Comparison of ENCODE assay signal across 24 cellular contexts in genomic region chr10:127345231-127345965, GRCh38.
DNase-seq lines count a peak whose midpoint lies in the region; ATAC-seq and TF ChIP-seq lines count a peak whose summit lies in the region.
"Had no signal": no experiment of that assay in that cellular context is flagged by ENCODE, and none has a peak within 500 bp of the region (broad histone marks: within the 10 kb centered on the region; RNA-seq: fewer than 3 reads in every experiment).

No MANE protein-coding gene starts in this region.

- H3K36me3 Mint-ChIP-seq in WTC11: peaks cover 8% of the 10 kb centered on the region; the same call in 1 of the 2 replicates
- H3K36me3 Mint-ChIP-seq: activated naive CD4-positive, alpha-beta T cell treated with anti-CD3 and anti-CD28 coated beads, Interleukin-2, amount 50 U/mL, for 72 hours; natural killer cell treated with Interleukin-12 subunit alpha and Interleukin-12 subunit beta and Interleukin-15 and Interleukin-18, amount 100 ng/mL, for 72 hours had no signal

- WGBS in aorta, 2 donors: 94 to 95% methylated on average over 17 of the region's 17 CpGs

- no peak overlapping the region for H3K27ac ChIP-seq in aorta (ENCODE audit: low read depth in 1 of 2, low read length in 2 of 2)
- H3K27ac ChIP-seq: RWPE1, tibial nerve, WERI-Rb-1 had no signal

- no peaks in the 10 kb centered on the region for H3K27me3 ChIP-seq in aorta (ENCODE audit: control insufficient read depth in 1 of 2, insufficient read depth in 2 of 2, low read length in 1 of 2)
- H3K27me3 ChIP-seq: tibial nerve had no signal

- no peak overlapping the region for H3K4me3 ChIP-seq in aorta (ENCODE audit: low read length in 2 of 2)
- H3K4me3 ChIP-seq: K562, tibial nerve had no signal

- H3K27ac Mint-ChIP-seq in WTC11: no peak overlapping the region; the same call in 1 of the 2 replicates
- H3K27ac Mint-ChIP-seq: activated CD4-positive, alpha-beta T cell treated with anti-CD3 and anti-CD28 coated beads, Interleukin-2, amount 10 ng/mL, durations not matched to agents 7 days and 5 days; activated naive CD4-positive, alpha-beta T cell treated with anti-CD3 and anti-CD28 coated beads, Interleukin-2, amount 50 U/mL, for 72 hours; natural killer cell treated with Interleukin-12 subunit alpha and Interleukin-12 subunit beta and Interleukin-15 and Interleukin-18, amount 100 ng/mL, for 72 hours had no signal

- peaks cover 0 to 3% of the 10 kb centered on the region in 2 donors for H3K36me3 ChIP-seq in aorta (ENCODE audit: control insufficient read depth in 1 of 2, insufficient read depth in 2 of 2, low read length in 1 of 2)
- H3K36me3 ChIP-seq: WERI-Rb-1 had no signal

- CTCF ChIA-PET in WTC11 (lab: Charles Lee): interaction anchor here (1.0 kb wide), 1 partner anchor 9 kb away, joined by 4 read pairs; no protein-coding TSS in a partner anchor

- DNase-seq in NCI-H2029 (lab: John Stamatoyannopoulos, UW) (peak; percentile 21), NCI-H2029 treated with DMSO at 0.1 percent for 48 hours (lab: John Stamatoyannopoulos, UW) (no peak), NCI-H146 treated with DMSO at 0.1 percent for 48 hours (lab: John Stamatoyannopoulos, UW; ENCODE audit: unreplicated experiment) (peak; percentile 89), WTC11 (ENCODE audit: low spot score) (no peak), aorta (no peak), cardiac septum (ENCODE audit: low spot score) (no peak), GM19240 (ENCODE audit: insufficient read length, low spot score) (no peak), H4 (ENCODE audit: low spot score) (no peak)
- DNase-seq: 8988T; activated CD4-positive, alpha-beta T cell treated with anti-CD3 and anti-CD28 coated beads, Interleukin-2, amount 10 ng/mL, durations not matched to agents 7 days and 5 days; activated effector memory CD4-positive, alpha-beta T cell treated with Interleukin-2 at 50 U/mL for 16 hours; amygdala; C1 segment of cervical spinal cord; COR-L47; DND-41; NCI-H69; stimulated activated CD4-positive, alpha-beta T cell treated with anti-CD3 and anti-CD28 coated beads, Interleukin-15, amount 100 ng/mL, for 24 hours; stimulated activated CD4-positive, alpha-beta T cell treated with anti-CD3 and anti-CD28 coated beads, Interleukin-4, amount 100 ng/mL, for 4 hours; WERI-Rb-1 had no signal

- H3K4me3 Mint-ChIP-seq in WTC11: no peak overlapping the region
- H3K4me3 Mint-ChIP-seq: activated CD4-positive, alpha-beta T cell treated with anti-CD3 and anti-CD28 coated beads, Interleukin-2, amount 10 ng/mL, durations not matched to agents 7 days and 5 days; natural killer cell treated with Interleukin-12 subunit alpha and Interleukin-12 subunit beta and Interleukin-15 and Interleukin-18, amount 100 ng/mL, for 72 hours had no signal

- H3K4me1 Mint-ChIP-seq in WTC11: peaks cover 34% of the 10 kb centered on the region
- H3K4me1 Mint-ChIP-seq: activated CD4-positive, alpha-beta T cell treated with anti-CD3 and anti-CD28 coated beads, Interleukin-2, amount 10 ng/mL, durations not matched to agents 7 days and 5 days had no signal

- H3K27me3 Mint-ChIP-seq in WTC11 (ENCODE audit: low read depth): no peaks in the 10 kb centered on the region

- H3K4me1 ChIP-seq in aorta (ENCODE audit: control insufficient read depth in 1 of 2, insufficient read depth in 2 of 2, low read length in 2 of 2): no peaks in the 10 kb centered on the region
- H3K4me1 ChIP-seq: tibial nerve had no signal

- ATAC-seq in WTC11 (peak; percentile 25; the same call in 1 of the 2 replicates), aorta (ENCODE audit: low FRiP score) (peak; percentile 11)
- ATAC-seq: activated naive CD4-positive, alpha-beta T cell treated with anti-CD3 and anti-CD28 coated beads, Interleukin-2, amount 50 U/mL, for 72 hours; K562; natural killer cell treated with Interleukin-12 subunit alpha and Interleukin-12 subunit beta and Interleukin-15 and Interleukin-18, amount 100 ng/mL, for 72 hours had no signal

- H3K9me3 Mint-ChIP-seq in WTC11: no peaks in the 10 kb centered on the region
- H3K9me3 Mint-ChIP-seq: activated CD4-positive, alpha-beta T cell treated with anti-CD3 and anti-CD28 coated beads, Interleukin-2, amount 10 ng/mL, durations not matched to agents 7 days and 5 days; activated naive CD4-positive, alpha-beta T cell treated with anti-CD3 and anti-CD28 coated beads, Interleukin-2, amount 50 U/mL, for 72 hours; natural killer cell treated with Interleukin-12 subunit alpha and Interleukin-12 subunit beta and Interleukin-15 and Interleukin-18, amount 100 ng/mL, for 72 hours had no signal

- POLR2A ChIA-PET in WTC11 (lab: Charles Lee): no interaction called here

- H3K9me3 ChIP-seq in aorta (ENCODE audit: control insufficient read depth, low read length): no peaks in the 10 kb centered on the region
- H3K9me3 ChIP-seq: tibial nerve had no signal

- intact Hi-C loops in aorta (cut with DNase I): no loop called here
- intact Hi-C loops in cardiac septum (cut with DNase I): no loop called here

- no peak for TF ChIP-seq CTCF in WTC11 (IDR thresholded peaks at IDR 0.05)

TF ChIP-seq in WTC11, 78 proteins besides CTCF, POLR2A, EP300 and RAD21:
- no peak for TF ChIP-seq OVOL2 (CRISPR knock-in tag; IDR thresholded peaks at IDR 0.05; ENCODE audit: borderline replicate concordance)
- no peak for TF ChIP-seq SMAD3 (CRISPR knock-in tag; IDR thresholded peaks at IDR 0.05; ENCODE audit: borderline replicate concordance)
- TF ChIP-seq E2F4 (CRISPR knock-in tag; IDR thresholded peaks at IDR 0.05; ENCODE audit: borderline replicate concordance, low read depth): no peak
- TF ChIP-seq ZNF232 (CRISPR knock-in tag; IDR thresholded peaks at IDR 0.05): no peak
- no peak for TF ChIP-seq SP1 (CRISPR knock-in tag; conservative IDR thresholded peaks at IDR 0.05)
- no peak for TF ChIP-seq JAZF1 (CRISPR knock-in tag; IDR thresholded peaks at IDR 0.05)
- TF ChIP-seq MLX (CRISPR knock-in tag; IDR thresholded peaks at IDR 0.05): no peak
- TF ChIP-seq FOXK1 (CRISPR knock-in tag; IDR thresholded peaks at IDR 0.05): no peak
- no peak for TF ChIP-seq CREB1 (CRISPR knock-in tag; IDR thresholded peaks at IDR 0.05)

Comparison
In these comparisons a context has a peak if more than half of its experiments do, and no peak if none do; other contexts are left out.
1. DNase-seq: peak in NCI-H2029 (single experiment) and NCI-H146 treated with DMSO at 0.1 percent for 48 hours (single experiment); none in NCI-H2029 treated with DMSO at 0.1 percent for 48 hours (single experiment), WTC11 (single experiment), aorta (0 of 2), cardiac septum (single experiment), GM19240 (single experiment) and H4 (single experiment).